24 cellular contexts compared by ENCODE assay signal in the genomic region with DNA sequence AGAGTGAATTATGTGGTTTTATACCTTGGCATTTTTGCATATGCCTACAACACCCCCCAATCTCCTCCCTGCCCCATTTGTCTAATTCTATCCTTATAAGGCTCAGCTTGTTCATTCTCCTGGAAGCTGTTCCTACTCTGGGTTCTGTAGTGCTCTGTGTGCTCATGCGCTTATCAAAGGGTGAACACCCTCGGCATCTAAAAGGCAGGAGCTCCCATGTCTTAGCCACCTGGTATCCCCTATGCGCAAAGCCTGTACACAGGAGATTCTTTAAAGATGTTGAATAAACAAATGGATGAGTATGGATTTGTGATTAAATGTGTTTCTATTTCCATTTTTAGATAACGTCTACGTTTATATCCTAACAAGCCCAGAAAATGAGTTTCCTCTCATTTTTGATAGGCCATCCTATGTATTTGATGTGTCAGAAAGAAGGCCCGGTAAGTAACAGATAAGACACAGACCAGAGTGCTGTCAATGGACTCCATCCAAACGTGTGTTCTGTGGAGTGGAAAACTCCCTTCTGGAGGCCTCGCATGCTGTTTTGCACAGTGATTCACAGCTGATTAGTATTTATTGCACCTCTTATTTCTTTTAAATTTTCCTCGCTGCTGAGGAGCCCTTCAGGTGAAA. TPM values are rescaled to one million over a fixed set of nuclear protein-coding genes. Genes with fewer than 3 reads are reported as not detected.
DNase-seq lines count a peak whose midpoint lies in the region; ATAC-seq and TF ChIP-seq lines count a peak whose summit lies in the region.
"Had no signal": no experiment of that assay in that cellular context is flagged by ENCODE, and none has a peak within 500 bp of the region (broad histone marks: within the 10 kb centered on the region; RNA-seq: fewer than 3 reads in every experiment).

No MANE protein-coding gene starts in this region.

- H3K4me1 Mint-ChIP-seq in nephron progenitor cell: peaks cover 42% of the 10 kb centered on the region
- peaks cover 54% of the 10 kb centered on the region for H3K4me1 Mint-ChIP-seq in stimulated activated naive CD8-positive, alpha-beta T cell treated with anti-CD3 and anti-CD28 coated beads, Interleukin-15, amount 100 ng/mL, for 72 hours
- H3K4me1 Mint-ChIP-seq in activated T-helper 2 cell treated with anti-CD3 and anti-CD28 coated beads, Interferon-gamma antibody, Interleukin-2, Interleukin-4, amounts not matched to agents 10 μg/mL and 5 μg/mL and 100 μg/mL, durations not matched to agents 14 hours and 24 hours and 36 hours (ENCODE audit: low read depth): peaks cover 21% of the 10 kb centered on the region

- no peaks in the 10 kb centered on the region for H3K27me3 ChIP-seq in BE2C
- H3K27me3 ChIP-seq: brain microvascular endothelial cell, upper lobe of left lung had no signal

- no peak overlapping the region for H3K4me3 Mint-ChIP-seq in nephron progenitor cell
- no peak overlapping the region for H3K4me3 Mint-ChIP-seq in stimulated activated naive CD8-positive, alpha-beta T cell treated with anti-CD3 and anti-CD28 coated beads, Interleukin-15, amount 100 ng/mL, for 72 hours
- H3K4me3 Mint-ChIP-seq in activated T-helper 2 cell treated with anti-CD3 and anti-CD28 coated beads, Interferon-gamma antibody, Interleukin-2, Interleukin-4, amounts not matched to agents 10 μg/mL and 5 μg/mL and 100 μg/mL, durations not matched to agents 14 hours and 24 hours and 36 hours (ENCODE audit: low read depth): no peak overlapping the region
- H3K4me3 Mint-ChIP-seq: activated naive CD8-positive, alpha-beta T cell treated with anti-CD3 and anti-CD28 coated beads, Interleukin-2, amount 50 U/mL, for 24 hours; effector memory CD8-positive, alpha-beta T cell had no signal

- H3K36me3 ChIP-seq in BE2C: no peaks in the 10 kb centered on the region
- H3K36me3 ChIP-seq: brain microvascular endothelial cell, HAP-1, lower lobe of right lung, neutrophil, upper lobe of left lung had no signal

- DNase-seq in BE2C: peak; percentile 36
- DNase-seq in NCI-H2171 treated with DMSO at 0.1 percent for 48 hours (lab: John Stamatoyannopoulos, UW): peak; percentile 97
- DNase-seq in choroid plexus epithelial cell (ENCODE audit: low read depth): peak; percentile 20
- DNase-seq in nephron progenitor cell: no peak
- no peak for DNase-seq in NCI-H1417 treated with DMSO at 0.1 percent for 48 hours (lab: John Stamatoyannopoulos, UW)
- DNase-seq in mucosa of gallbladder (ENCODE audit: low spot score): no peak
- DNase-seq in stimulated activated naive CD8-positive, alpha-beta T cell treated with anti-CD3 and anti-CD28 coated beads, Interleukin-15, amount 100 ng/mL, for 72 hours: no peak
- no peak for DNase-seq in activated T-helper 2 cell treated with anti-CD3 and anti-CD28 coated beads, Interferon-gamma antibody, Interleukin-2, Interleukin-4, amounts not matched to agents 10 μg/mL and 5 μg/mL and 100 μg/mL, durations not matched to agents 14 hours and 24 hours and 36 hours (ENCODE audit: low spot score)
- DNase-seq: activated CD4-positive, alpha-beta T cell treated with anti-CD3 and anti-CD28 coated beads, Interleukin-2, amount 50 U/mL, for 48 hours; activated CD4-positive, CD25-positive, alpha-beta regulatory T cell; activated CD8-positive, alpha-beta memory T cell treated with anti-CD3 and anti-CD28 coated beads, Interleukin-2, amount 50 U/mL, for 48 hours; activated effector memory CD4-positive, alpha-beta T cell treated with Interleukin-2 at 50 U/mL for 16 hours; activated naive CD8-positive, alpha-beta T cell treated with anti-CD3 and anti-CD28 coated beads, Interleukin-2, amount 50 U/mL, for 24 hours; brain microvascular endothelial cell; effector memory CD8-positive, alpha-beta T cell; kidney; lower lobe of right lung; NCI-H748 treated with DMSO at 0.1 percent for 48 hours; psoas muscle; upper lobe of left lung had no signal

- H3K27ac Mint-ChIP-seq in nephron progenitor cell: peak overlapping the region; percentile 3
- H3K27ac Mint-ChIP-seq in stimulated activated naive CD8-positive, alpha-beta T cell treated with anti-CD3 and anti-CD28 coated beads, Interleukin-15, amount 100 ng/mL, for 72 hours: no peak overlapping the region
- H3K27ac Mint-ChIP-seq in activated T-helper 2 cell treated with anti-CD3 and anti-CD28 coated beads, Interferon-gamma antibody, Interleukin-2, Interleukin-4, amounts not matched to agents 10 μg/mL and 5 μg/mL and 100 μg/mL, durations not matched to agents 14 hours and 24 hours and 36 hours: no peak overlapping the region
- H3K27ac Mint-ChIP-seq: activated naive CD8-positive, alpha-beta T cell treated with anti-CD3 and anti-CD28 coated beads, Interleukin-2, amount 50 U/mL, for 24 hours; effector memory CD8-positive, alpha-beta T cell had no signal

- ATAC-seq in stimulated activated naive CD8-positive, alpha-beta T cell treated with anti-CD3 and anti-CD28 coated beads, Interleukin-15, amount 100 ng/mL, for 72 hours: no peak
- ATAC-seq: A549; activated naive CD8-positive, alpha-beta T cell treated with anti-CD3 and anti-CD28 coated beads, Interleukin-2, amount 50 U/mL, for 24 hours; effector memory CD8-positive, alpha-beta T cell; lower lobe of right lung; psoas muscle had no signal

- H3K27me3 Mint-ChIP-seq in nephron progenitor cell (ENCODE audit: low read depth, poor library complexity): peaks cover 9% of the 10 kb centered on the region
- H3K27me3 Mint-ChIP-seq in stimulated activated naive CD8-positive, alpha-beta T cell treated with anti-CD3 and anti-CD28 coated beads, Interleukin-15, amount 100 ng/mL, for 72 hours: no peaks in the 10 kb centered on the region
- peaks cover 30% of the 10 kb centered on the region for H3K27me3 Mint-ChIP-seq in activated T-helper 2 cell treated with anti-CD3 and anti-CD28 coated beads, Interferon-gamma antibody, Interleukin-2, Interleukin-4, amounts not matched to agents 10 μg/mL and 5 μg/mL and 100 μg/mL, durations not matched to agents 14 hours and 24 hours and 36 hours (ENCODE audit: low read depth)

- intact Hi-C loops in activated T-helper 2 cell treated with anti-CD3 and anti-CD28 coated beads, Interferon-gamma antibody, Interleukin-2, Interleukin-4, amounts not matched to agents 10 μg/mL and 5 μg/mL and 100 μg/mL, durations not matched to agents 14 hours and 24 hours and 36 hours (cut with micrococcal nuclease): no loop called here

- H3K36me3 Mint-ChIP-seq in nephron progenitor cell (ENCODE audit: low read depth): no peaks in the 10 kb centered on the region
- no peaks in the 10 kb centered on the region for H3K36me3 Mint-ChIP-seq in activated T-helper 2 cell treated with anti-CD3 and anti-CD28 coated beads, Interferon-gamma antibody, Interleukin-2, Interleukin-4, amounts not matched to agents 10 μg/mL and 5 μg/mL and 100 μg/mL, durations not matched to agents 14 hours and 24 hours and 36 hours (ENCODE audit: low read depth)

- no peaks in the 10 kb centered on the region for H3K9me3 Mint-ChIP-seq in nephron progenitor cell
- H3K9me3 Mint-ChIP-seq in stimulated activated naive CD8-positive, alpha-beta T cell treated with anti-CD3 and anti-CD28 coated beads, Interleukin-15, amount 100 ng/mL, for 72 hours: no peaks in the 10 kb centered on the region
- no peaks in the 10 kb centered on the region for H3K9me3 Mint-ChIP-seq in activated T-helper 2 cell treated with anti-CD3 and anti-CD28 coated beads, Interferon-gamma antibody, Interleukin-2, Interleukin-4, amounts not matched to agents 10 μg/mL and 5 μg/mL and 100 μg/mL, durations not matched to agents 14 hours and 24 hours and 36 hours
- H3K9me3 Mint-ChIP-seq: activated naive CD8-positive, alpha-beta T cell treated with anti-CD3 and anti-CD28 coated beads, Interleukin-2, amount 50 U/mL, for 24 hours; effector memory CD8-positive, alpha-beta T cell had no signal

- TF ChIP-seq CTCF in BE2C (IDR thresholded peaks at IDR 0.05; ENCODE audit: low read depth, low read length) (no peak), choroid plexus epithelial cell (conservative IDR thresholded peaks at IDR 0.05; ENCODE audit: low read depth, low read length) (no peak), nephron progenitor cell (IDR thresholded peaks at IDR 0.05) (no peak)

- peaks cover 21% of the 10 kb centered on the region for H3K4me1 ChIP-seq in BE2C
- H3K4me1 ChIP-seq: A549, HAP-1, lower lobe of right lung, upper lobe of left lung had no signal

- H3K4me3 ChIP-seq in BE2C (ENCODE audit: low read depth, low read length): no peak overlapping the region
- H3K4me3 ChIP-seq in choroid plexus epithelial cell (ENCODE audit: low read depth, low read length): no peak overlapping the region
- H3K4me3 ChIP-seq: A549, coronary artery, HAP-1, lower lobe of right lung, psoas muscle, upper lobe of left lung had no signal

- H3K9me3 ChIP-seq in BE2C: no peaks in the 10 kb centered on the region
- H3K9me3 ChIP-seq: A549, HAP-1, lower lobe of right lung, neutrophil, psoas muscle, upper lobe of left lung had no signal

RNA-seq across cellular contexts. Expression of a gene that starts 52.6 kb away (rescaled TPM):
- 5.3 TPM for polyA plus RNA-seq in BE2C (2012; ENCODE audit: insufficient read depth, insufficient read length, low read depth)
- total RNA-seq in mucosa of gallbladder: 3.1 TPM
- total RNA-seq in activated T-helper 2 cell treated with anti-CD3 and anti-CD28 coated beads, Interferon-gamma antibody, Interleukin-2, Interleukin-4, amounts not matched to agents 10 μg/mL and 5 μg/mL and 100 μg/mL, durations not matched to agents 14 hours and 24 hours and 36 hours: 0.80 and 0.98 TPM in 2 replicates

Comparison
In these comparisons a context has a peak if more than half of its experiments do, and no peak if none do; other contexts are left out.
1. DNase-seq: peak in BE2C (single experiment), NCI-H2171 treated with DMSO at 0.1 percent for 48 hours (single experiment) and choroid plexus epithelial cell (single experiment); none in nephron progenitor cell (single experiment), NCI-H1417 treated with DMSO at 0.1 percent for 48 hours (single experiment), mucosa of gallbladder (single experiment), stimulated activated naive CD8-positive, alpha-beta T cell treated with anti-CD3 and anti-CD28 coated beads, Interleukin-15, amount 100 ng/mL, for 72 hours (0 of 2) and activated T-helper 2 cell treated with anti-CD3 and anti-CD28 coated beads, Interferon-gamma antibody, Interleukin-2, Interleukin-4, amounts not matched to agents 10 μg/mL and 5 μg/mL and 100 μg/mL, durations not matched to agents 14 hours and 24 hours and 36 hours (single experiment).